In the genomic region with DNA sequence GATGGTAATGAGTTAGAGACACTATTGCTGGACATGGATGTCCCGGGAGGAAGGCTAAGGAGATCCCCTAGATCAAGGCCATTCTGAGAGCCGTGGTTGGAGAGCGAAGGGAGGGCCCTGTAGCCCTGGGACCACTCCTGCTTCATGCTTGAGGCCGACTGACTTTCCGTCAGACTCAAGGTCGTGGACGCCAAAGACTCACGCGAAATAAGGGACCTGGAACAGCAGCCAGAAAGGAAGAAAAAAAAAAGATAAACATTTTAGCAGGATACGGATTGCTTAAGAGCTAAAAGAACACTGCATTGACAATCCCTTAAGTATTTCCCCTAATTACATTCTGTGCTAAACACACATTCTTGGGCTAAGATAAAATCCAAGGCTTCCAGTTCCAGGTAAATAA, we compare ENCODE assay signal across 15 cellular contexts.
"Had no signal": no experiment of that assay in that cellular context is flagged by ENCODE, and none has a peak within 500 bp of the region (broad histone marks: within the 10 kb centered on the region; RNA-seq: fewer than 3 reads in every experiment).

No MANE protein-coding gene starts in this region.

- H3K27ac ChIP-seq: adrenal gland, right lobe of liver, SJCRH30, WERI-Rb-1 had no signal

- DNase-seq: activated CD4-positive, alpha-beta memory T cell treated with anti-CD3 and anti-CD28 coated beads for 36 hours; activated effector memory CD4-positive, alpha-beta T cell treated with Interleukin-2 at 50 U/mL for 16 hours; activated T-cell treated with anti-CD3 and anti-CD28 coated beads, Interleukin-2, amount 50 U/mL, for 24 hours; dermis blood vessel endothelial cell; effector memory CD8-positive, alpha-beta T cell; hippocampal formation; SJCRH30; T-helper 17 cell; WERI-Rb-1 had no signal

- H3K4me3 ChIP-seq: adrenal gland, lung, right lobe of liver, SJCRH30, thoracic aorta had no signal

- H3K4me1 ChIP-seq: adrenal gland, right lobe of liver, SJCRH30 had no signal

- H3K9me3 ChIP-seq: adrenal gland, right lobe of liver, SJCRH30, thoracic aorta had no signal

- H3K27ac Mint-ChIP-seq: activated CD4-positive, alpha-beta memory T cell treated with anti-CD3 and anti-CD28 coated beads for 36 hours; activated naive CD4-positive, alpha-beta T cell treated with anti-CD3 and anti-CD28 coated beads, Interleukin-2, amount 50 U/mL, for 24 hours; activated T-cell treated with anti-CD3 and anti-CD28 coated beads, Interleukin-2, amount 50 U/mL, for 24 hours; effector memory CD8-positive, alpha-beta T cell; stimulated activated naive CD8-positive, alpha-beta T cell treated with anti-CD3 and anti-CD28 coated beads, Interleukin-15, Interleukin-2, amounts not matched to agents 100 ng/mL and 50 ng/mL, for 24 hours; T-helper 17 cell had no signal

- H3K36me3 ChIP-seq: adrenal gland, right lobe of liver, SJCRH30, thoracic aorta, WERI-Rb-1 had no signal

- H3K4me1 Mint-ChIP-seq: activated naive CD4-positive, alpha-beta T cell treated with anti-CD3 and anti-CD28 coated beads, Interleukin-2, amount 50 U/mL, for 24 hours; T-helper 17 cell had no signal

- H3K27me3 Mint-ChIP-seq: activated CD4-positive, alpha-beta memory T cell treated with anti-CD3 and anti-CD28 coated beads for 36 hours; activated T-cell treated with anti-CD3 and anti-CD28 coated beads, Interleukin-2, amount 50 U/mL, for 24 hours; stimulated activated naive CD8-positive, alpha-beta T cell treated with anti-CD3 and anti-CD28 coated beads, Interleukin-15, Interleukin-2, amounts not matched to agents 100 ng/mL and 50 ng/mL, for 24 hours had no signal

- H3K36me3 Mint-ChIP-seq: activated CD4-positive, alpha-beta memory T cell treated with anti-CD3 and anti-CD28 coated beads for 36 hours; activated naive CD4-positive, alpha-beta T cell treated with anti-CD3 and anti-CD28 coated beads, Interleukin-2, amount 50 U/mL, for 24 hours had no signal

- H3K9me3 Mint-ChIP-seq: activated CD4-positive, alpha-beta memory T cell treated with anti-CD3 and anti-CD28 coated beads for 36 hours; activated naive CD4-positive, alpha-beta T cell treated with anti-CD3 and anti-CD28 coated beads, Interleukin-2, amount 50 U/mL, for 24 hours; activated T-cell treated with anti-CD3 and anti-CD28 coated beads, Interleukin-2, amount 50 U/mL, for 24 hours; effector memory CD8-positive, alpha-beta T cell; stimulated activated naive CD8-positive, alpha-beta T cell treated with anti-CD3 and anti-CD28 coated beads, Interleukin-15, Interleukin-2, amounts not matched to agents 100 ng/mL and 50 ng/mL, for 24 hours had no signal

- H3K4me3 Mint-ChIP-seq: activated CD4-positive, alpha-beta memory T cell treated with anti-CD3 and anti-CD28 coated beads for 36 hours; activated naive CD4-positive, alpha-beta T cell treated with anti-CD3 and anti-CD28 coated beads, Interleukin-2, amount 50 U/mL, for 24 hours; activated T-cell treated with anti-CD3 and anti-CD28 coated beads, Interleukin-2, amount 50 U/mL, for 24 hours; effector memory CD8-positive, alpha-beta T cell; stimulated activated naive CD8-positive, alpha-beta T cell treated with anti-CD3 and anti-CD28 coated beads, Interleukin-15, Interleukin-2, amounts not matched to agents 100 ng/mL and 50 ng/mL, for 24 hours; T-helper 17 cell had no signal

- ATAC-seq: effector memory CD8-positive, alpha-beta T cell; T-helper 17 cell had no signal

- H3K27me3 ChIP-seq: adrenal gland, right lobe of liver, SJCRH30 had no signal
